19 cellular contexts compared by ENCODE assay signal in the genomic region with DNA sequence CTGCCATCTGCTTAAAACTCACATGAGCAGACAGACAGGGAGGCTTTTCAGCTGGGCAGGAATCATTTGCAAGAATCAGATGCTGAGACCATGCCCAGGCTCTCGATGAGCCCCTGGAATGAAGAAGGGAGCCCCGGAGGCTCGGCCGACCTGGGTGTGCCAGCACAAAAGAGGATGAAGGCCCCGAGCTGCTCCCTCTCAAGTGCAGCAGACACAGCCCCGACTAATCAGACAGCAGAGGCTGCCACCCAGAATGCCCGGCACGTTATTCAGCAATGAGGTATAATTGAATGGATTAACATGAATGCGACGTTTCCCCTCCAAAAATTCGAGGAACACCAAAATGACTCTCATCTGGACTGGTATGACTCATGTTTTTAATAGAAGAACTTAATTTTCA. TPM values are rescaled to one million over a fixed set of nuclear protein-coding genes. Genes with fewer than 3 reads are reported as not detected.
DNase-seq lines count a peak whose midpoint lies in the region; ATAC-seq and TF ChIP-seq lines count a peak whose summit lies in the region.
"Had no signal": no experiment of that assay in that cellular context is flagged by ENCODE, and none has a peak within 500 bp of the region (broad histone marks: within the 10 kb centered on the region; RNA-seq: fewer than 3 reads in every experiment).

No MANE protein-coding gene starts in this region.

- peaks cover 0 to 15% (median 0%) of the 10 kb centered on the region in 7 donors for H3K27me3 ChIP-seq in spleen (replicated peaks in 1 of 7)

- peak overlapping the region in 3 of 8 donors; percentile 13 to 56 (median 27) for H3K27ac ChIP-seq in spleen
- H3K27ac ChIP-seq: HL-60, KMS-11, left lung had no signal

- CTCF ChIA-PET in activated CD4-positive, alpha-beta T cell treated with anti-CD3 and anti-CD28 coated beads for 36 hours (lab: Charles Lee), result interaction anchor here (0.6 to 1.6 kb wide), 3 partner anchors 9 to 1023 kb away, joined by 3 to 4 read pairs (median 3); no protein-coding TSS in a partner anchor

- H3K4me3 ChIP-seq in spleen, result no peak overlapping the region
- H3K4me3 ChIP-seq: dorsolateral prefrontal cortex, left lung, skin epidermis had no signal

- H3K4me1 ChIP-seq in spleen, result peaks cover 0 to 96% (median 13%) of the 10 kb centered on the region in 6 donors
- H3K4me1 ChIP-seq: left lung had no signal

- H3K4me1 Mint-ChIP-seq in activated CD4-positive, alpha-beta T cell treated with anti-CD3 and anti-CD28 coated beads for 36 hours, result peaks cover 96% of the 10 kb centered on the region
- peaks cover 83% of the 10 kb centered on the region for H3K4me1 Mint-ChIP-seq in T-helper 2 cell treated with Interferon-gamma antibody and Interleukin-4, amounts not matched to agents 5 μg/mL and 100 μg/mL, for 36 hours (ENCODE audit: low read depth)
- H3K4me1 Mint-ChIP-seq in activated naive CD8-positive, alpha-beta T cell treated with anti-CD3 and anti-CD28 coated beads for 36 hours, result peaks cover 88% of the 10 kb centered on the region

- peak overlapping the region; percentile 57 for H3K4me3 Mint-ChIP-seq in activated CD4-positive, alpha-beta T cell treated with anti-CD3 and anti-CD28 coated beads for 36 hours
- H3K4me3 Mint-ChIP-seq in T-helper 2 cell treated with Interferon-gamma antibody and Interleukin-4, amounts not matched to agents 5 μg/mL and 100 μg/mL, for 36 hours, result peak overlapping the region; percentile 65
- peak overlapping the region; percentile 75 for H3K4me3 Mint-ChIP-seq in activated naive CD8-positive, alpha-beta T cell treated with anti-CD3 and anti-CD28 coated beads for 36 hours
- H3K4me3 Mint-ChIP-seq: brain had no signal

- peaks cover 41% of the 10 kb centered on the region for H3K36me3 Mint-ChIP-seq in activated CD4-positive, alpha-beta T cell treated with anti-CD3 and anti-CD28 coated beads for 36 hours (ENCODE audit: low read depth)
- peaks cover 40% of the 10 kb centered on the region for H3K36me3 Mint-ChIP-seq in T-helper 2 cell treated with Interferon-gamma antibody and Interleukin-4, amounts not matched to agents 5 μg/mL and 100 μg/mL, for 36 hours (ENCODE audit: low read depth)
- peaks cover 19% of the 10 kb centered on the region for H3K36me3 Mint-ChIP-seq in activated naive CD8-positive, alpha-beta T cell treated with anti-CD3 and anti-CD28 coated beads for 36 hours
- H3K36me3 Mint-ChIP-seq: brain had no signal

- no peaks in the 10 kb centered on the region for H3K9me3 Mint-ChIP-seq in activated CD4-positive, alpha-beta T cell treated with anti-CD3 and anti-CD28 coated beads for 36 hours (ENCODE audit: low read depth)
- H3K9me3 Mint-ChIP-seq in T-helper 2 cell treated with Interferon-gamma antibody and Interleukin-4, amounts not matched to agents 5 μg/mL and 100 μg/mL, for 36 hours, result no peaks in the 10 kb centered on the region
- H3K9me3 Mint-ChIP-seq in activated naive CD8-positive, alpha-beta T cell treated with anti-CD3 and anti-CD28 coated beads for 36 hours, result no peaks in the 10 kb centered on the region
- H3K9me3 Mint-ChIP-seq: brain had no signal

- peak; percentile 70 for DNase-seq in activated CD4-positive, alpha-beta T cell treated with anti-CD3 and anti-CD28 coated beads for 36 hours
- no peak for DNase-seq in activated CD4-positive, alpha-beta T cell treated with anti-CD3 and anti-CD28 coated beads for 1 hour
- DNase-seq in T-helper 2 cell treated with Interferon-gamma antibody and Interleukin-4, amounts not matched to agents 5 μg/mL and 100 μg/mL, for 36 hours (ENCODE audit: low spot score), result no peak
- DNase-seq in activated naive CD8-positive, alpha-beta T cell treated with anti-CD3 and anti-CD28 coated beads for 36 hours, result no peak
- peak; percentile 47 for DNase-seq in spleen
- no peak for DNase-seq in NCI-H510A treated with DMSO at 0.1 percent for 48 hours (lab: John Stamatoyannopoulos, UW)
- DNase-seq in NAMALWA (ENCODE audit: low spot score), result no peak
- DNase-seq: COR-L47, dorsolateral prefrontal cortex, GDM1, NCI-H1417, SIG-M5 had no signal

- H3K9me3 ChIP-seq in spleen, result no peaks in the 10 kb centered on the region
- H3K9me3 ChIP-seq: left lung had no signal

- no peak for TF ChIP-seq POLR2A in spleen (IDR thresholded peaks at IDR 0.05)

- no peaks in the 10 kb centered on the region for H3K36me3 ChIP-seq in spleen
- H3K36me3 ChIP-seq: left lung had no signal

- WGBS in spleen, 5 donors, result 74 to 81% (median 75%) methylated on average over 7 to 11 of the region's 11 CpGs

- H3K27ac Mint-ChIP-seq in activated CD4-positive, alpha-beta T cell treated with anti-CD3 and anti-CD28 coated beads for 36 hours, result peak overlapping the region; percentile 99
- peak overlapping the region; percentile 64 for H3K27ac Mint-ChIP-seq in T-helper 2 cell treated with Interferon-gamma antibody and Interleukin-4, amounts not matched to agents 5 μg/mL and 100 μg/mL, for 36 hours
- H3K27ac Mint-ChIP-seq in activated naive CD8-positive, alpha-beta T cell treated with anti-CD3 and anti-CD28 coated beads for 36 hours, result peak overlapping the region; percentile 96

- no peaks in the 10 kb centered on the region for H3K27me3 Mint-ChIP-seq in activated CD4-positive, alpha-beta T cell treated with anti-CD3 and anti-CD28 coated beads for 36 hours
- no peaks in the 10 kb centered on the region for H3K27me3 Mint-ChIP-seq in T-helper 2 cell treated with Interferon-gamma antibody and Interleukin-4, amounts not matched to agents 5 μg/mL and 100 μg/mL, for 36 hours (ENCODE audit: low read depth)
- no peaks in the 10 kb centered on the region for H3K27me3 Mint-ChIP-seq in activated naive CD8-positive, alpha-beta T cell treated with anti-CD3 and anti-CD28 coated beads for 36 hours

- ATAC-seq in activated CD4-positive, alpha-beta T cell treated with anti-CD3 and anti-CD28 coated beads for 36 hours, result peak; percentile 50
- ATAC-seq in HG03460 (IDR thresholded peaks at IDR 0.05; ENCODE audit: unreplicated experiment), result no peak
- ATAC-seq: HCT116, left lung had no signal

- intact Hi-C loops in activated CD4-positive, alpha-beta T cell treated with anti-CD3 and anti-CD28 coated beads for 36 hours (cut with DNase I, micrococcal nuclease), result loop anchor here in 1 of 2 experiments (2.0 kb wide), 1 partner anchor 22 kb away; no protein-coding TSS in a partner anchor
- intact Hi-C loops in spleen (cut with DNase I; ENCODE audit: low total_unique reads), result no loop called here

- POLR2A ChIA-PET in activated CD4-positive, alpha-beta T cell treated with anti-CD3 and anti-CD28 coated beads for 36 hours (lab: Charles Lee), result interaction anchor here (0.7 to 0.8 kb wide), 2 partner anchors 34 to 268 kb away, joined by 3 read pairs; a partner anchor contains a TSS

- TF ChIP-seq CTCF in spleen (IDR thresholded peaks at IDR 0.05 in 8 of 11, conservative IDR thresholded peaks at IDR 0.05 in 3 of 11), result no peak

RNA-seq across cellular contexts. Expression of a gene that starts 58.9 kb away (rescaled TPM):
- total RNA-seq in activated CD4-positive, alpha-beta T cell treated with anti-CD3 and anti-CD28 coated beads for 36 hours, result 10 to 100 TPM; 62.1 to 66.2 TPM
- 10 to 100 TPM; 38.9 to 40.3 TPM for total RNA-seq in activated naive CD8-positive, alpha-beta T cell treated with anti-CD3 and anti-CD28 coated beads for 36 hours
- 10 to 100 TPM in 6 of 7 donors, 1 to 10 TPM in 1; 7.9 to 21.1 (median 13.1) TPM for total RNA-seq in spleen
- polyA plus RNA-seq in spleen, result 1 to 10 TPM in 2 of 3 donors, under 1 TPM in 1; 0.74 to 1.5 (median 1.4) TPM

Comparison
In these comparisons a context has a peak if more than half of its experiments do, and no peak if none do; other contexts are left out.
1. DNase-seq: peak in activated CD4-positive, alpha-beta T cell treated with anti-CD3 and anti-CD28 coated beads for 36 hours (single experiment) and spleen (single experiment); none in activated CD4-positive, alpha-beta T cell treated with anti-CD3 and anti-CD28 coated beads for 1 hour (single experiment), T-helper 2 cell treated with Interferon-gamma antibody and Interleukin-4, amounts not matched to agents 5 μg/mL and 100 μg/mL, for 36 hours (single experiment), activated naive CD8-positive, alpha-beta T cell treated with anti-CD3 and anti-CD28 coated beads for 36 hours (single experiment), NCI-H510A treated with DMSO at 0.1 percent for 48 hours (single experiment) and NAMALWA (single experiment).
2. Peak in every context shown above with its lines, with median percentiles within 50 percentile points of each other: H3K27ac Mint-ChIP-seq and H3K4me3 Mint-ChIP-seq.